Comparison of ENCODE assay signal across 8 cellular contexts in genomic region chrX:3811331-3812311, GRCh38.
A peak's percentile ranks its signal among the peaks of the same experiment; 100 is the strongest.
DNase-seq lines count a peak whose midpoint lies in the region; ATAC-seq, FAIRE-seq and TF ChIP-seq lines count a peak whose summit lies in the region.

No MANE protein-coding gene starts in this region.

- 39% methylated on average over 12 of the region's 16 CpGs; no CpG with 5 or more reads in 1 of the 2 experiments for WGBS in H1 (ENCODE audit: extremely low coverage in 1 of 2, insufficient coverage in 1 of 2, insufficient read length in 1 of 2, insufficient replicate concordance in 2 of 2, low coverage in 1 of 2, low lambda C conversion rate in 2 of 2, missing lambda C conversion rate in 1 of 2), 2 experiments

- CTCF ChIA-PET in H1 (lab: Charles Lee; ENCODE audit: partially characterized antibody), result interaction anchor here (0.6 to 0.9 kb wide), 4 partner anchors 17 to 262 kb away, joined by 3 read pairs; no protein-coding TSS in a partner anchor

- FAIRE-seq in H1 (lab: Jason Lieb, UNC), result peak; percentile 55

- no peaks in the 10 kb centered on the region for H3K79me1 ChIP-seq in H1 (ENCODE audit: low read depth, low read length)

- ATAC-seq in GM21717 (IDR thresholded peaks at IDR 0.05; ENCODE audit: unreplicated experiment) (peak; percentile 22), left lobe of liver (no peak)

- no peak overlapping the region for H3K14ac ChIP-seq in H1 (ENCODE audit: insufficient read length)

- H3K4me2 ChIP-seq in H1 (ENCODE audit: insufficient read depth in 1 of 2, low read depth in 2 of 2, low read length in 2 of 2), result no peak overlapping the region
- H3K4me2 ChIP-seq in parathyroid adenoma (ENCODE audit: low read length), result no peak overlapping the region

- H2BK15ac ChIP-seq in H1 (ENCODE audit: low read length), result no peak overlapping the region

- H3K56ac ChIP-seq in H1 (replicated peaks; ENCODE audit: insufficient read length, low read depth, low read length), result no peak overlapping the region

- no peak for TF ChIP-seq EP300 in H1 (IDR thresholded peaks at IDR 0.05; ENCODE audit: borderline replicate concordance in 1 of 2, low read depth in 2 of 2, low read length in 2 of 2)

- TF ChIP-seq RAD21 in H1 (IDR thresholded peaks at IDR 0.05 in 1 of 2, conservative IDR thresholded peaks at IDR 0.05 in 1 of 2; ENCODE audit: low read depth in 2 of 2, low read length in 2 of 2), result peak; percentile 67 to 69

- H3K27me3 ChIP-seq in H1 (replicated peaks in 1 of 4; ENCODE audit: control insufficient read depth in 3 of 4, extremely low read depth in 1 of 4, insufficient read depth in 3 of 4, low read length in 3 of 4) (no peaks in the 10 kb centered on the region), parathyroid adenoma (ENCODE audit: control insufficient read depth, insufficient read depth, low read length) (no peaks in the 10 kb centered on the region)

- H4K91ac ChIP-seq in H1 (replicated peaks; ENCODE audit: insufficient read length, low read length), result no peak overlapping the region

- no peak overlapping the region for H2AFZ ChIP-seq in H1 (ENCODE audit: low read length)
- H2AFZ ChIP-seq in parathyroid adenoma, result no peak overlapping the region

- no peak overlapping the region for H4K5ac ChIP-seq in H1 (ENCODE audit: insufficient read length, low read depth, low read length)

- DNase-seq in ELR (ENCODE audit: low read depth) (peak; percentile 39), NCI-H146 treated with DMSO at 0.1 percent for 48 hours (lab: John Stamatoyannopoulos, UW; ENCODE audit: unreplicated experiment) (peak; percentile 56), H1 (ENCODE audit: low read depth in 1 of 2, low spot score in 2 of 2) (no peak), left lobe of liver (ENCODE audit: low spot score) (no peak), HK-2 (ENCODE audit: unreplicated experiment) (no peak)
- peak; percentile 54 for DNase-seq in activated CD4-positive, alpha-beta T cell treated with anti-CD3 and anti-CD28 coated beads for 48 hours

- no peak overlapping the region for H3K18ac ChIP-seq in H1 (ENCODE audit: extremely low read depth, low read length)

- no peak overlapping the region for H2AK5ac ChIP-seq in H1 (ENCODE audit: low read depth, low read length)

- H3K4ac ChIP-seq in H1 (replicated peaks; ENCODE audit: insufficient read length, low read depth, low read length), result no peak overlapping the region

- no peak overlapping the region for H3K27ac ChIP-seq in H1 (ENCODE audit: low read depth, low read length)
- no peak overlapping the region for H3K27ac ChIP-seq in parathyroid adenoma

- TF ChIP-seq CTCF in H1 (IDR thresholded peaks at IDR 0.05; ENCODE audit: control extremely low read depth in 1 of 3, insufficient read depth in 1 of 3, low read depth in 1 of 3, low read length in 3 of 3) (peak; percentile 27 to 49 (median 46)), parathyroid adenoma (IDR thresholded peaks at IDR 0.05) (peak; percentile 41)

- H2BK120ac ChIP-seq in H1 (replicated peaks; ENCODE audit: low read depth, low read length), result no peak overlapping the region

- no peak overlapping the region for H2BK12ac ChIP-seq in H1 (ENCODE audit: low read depth, low read length)

- POLR2A ChIA-PET in H1 (lab: Charles Lee; ENCODE audit: partially characterized antibody), result interaction anchor here (0.9 kb wide), 1 partner anchor 145 kb away, joined by 3 read pairs; no protein-coding TSS in a partner anchor

- no peak overlapping the region for H4K8ac ChIP-seq in H1 (ENCODE audit: extremely low read depth, insufficient read depth, low read length)

- H3K79me2 ChIP-seq in H1 (ENCODE audit: control insufficient read depth in 1 of 2, insufficient read depth in 2 of 2, low read length in 2 of 2) (no peaks in the 10 kb centered on the region), parathyroid adenoma (no peaks in the 10 kb centered on the region)

- no peaks in the 10 kb centered on the region for H3K9me3 ChIP-seq in H1 (ENCODE audit: insufficient read depth in 2 of 2, low read depth in 1 of 2, low read length in 1 of 2)
- no peaks in the 10 kb centered on the region for H3K9me3 ChIP-seq in parathyroid adenoma (ENCODE audit: control insufficient read depth, low read length)

- H3K4me3 ChIP-seq in H1 (ENCODE audit: extremely low read depth in 1 of 4, insufficient read depth in 2 of 4, low read depth in 3 of 4, low read length in 4 of 4), result no peak overlapping the region
- no peak overlapping the region for H3K4me3 ChIP-seq in parathyroid adenoma (ENCODE audit: low read depth, low read length)

- H3K9ac ChIP-seq in H1 (replicated peaks in 1 of 4; ENCODE audit: extremely low read depth in 1 of 4, low read depth in 3 of 4, low read length in 3 of 4) (no peak overlapping the region), parathyroid adenoma (no peak overlapping the region)

- H3K23me2 ChIP-seq in H1 (ENCODE audit: low read depth, low read length), result no peaks in the 10 kb centered on the region

- no peak overlapping the region for H2BK20ac ChIP-seq in H1 (ENCODE audit: low read length)

- H3K4me1 ChIP-seq in H1 (replicated peaks in 1 of 4; ENCODE audit: control insufficient read depth in 3 of 4, insufficient read depth in 4 of 4, low read length in 3 of 4) (no peaks in the 10 kb centered on the region; a peak in 3 of 7 replicates), parathyroid adenoma (no peaks in the 10 kb centered on the region)

- H3K23ac ChIP-seq in H1 (ENCODE audit: insufficient read length), result no peak overlapping the region

- H2BK5ac ChIP-seq in H1 (ENCODE audit: low read depth, low read length), result no peak overlapping the region

- no peak for TF ChIP-seq POLR2A in H1 (IDR thresholded peaks at IDR 0.05; ENCODE audit: control extremely low read depth in 1 of 2, low read depth in 2 of 2, low read length in 2 of 2)

- H4K20me1 ChIP-seq in H1 (replicated peaks in 1 of 2; ENCODE audit: control insufficient read depth in 1 of 2, insufficient read depth in 2 of 2, low read length in 2 of 2), result no peaks in the 10 kb centered on the region

- H3K36me3 ChIP-seq in H1 (ENCODE audit: control insufficient read depth in 2 of 4, insufficient read depth in 4 of 4, low read length in 3 of 4) (0 out of 8 replicates have a peak, but pooled peaks cover 0 to under 1% (median 0%) of the 10 kb centered on the region in 4 experiments), parathyroid adenoma (ENCODE audit: control insufficient read depth, insufficient read depth, low read length) (no peaks in the 10 kb centered on the region)

TF ChIP-seq in H1, 55 proteins besides CTCF, POLR2A, EP300 and RAD21:
- TF ChIP-seq SIX5 (IDR thresholded peaks at IDR 0.05; ENCODE audit: low read depth, low read length), result no peak
- TF ChIP-seq RNF2 (IDR thresholded peaks at IDR 0.05; ENCODE audit: borderline replicate concordance, low read depth, low read length, missing control alignments, poor library complexity, severe bottlenecking), result no peak
- no peak for TF ChIP-seq SIN3A (conservative IDR thresholded peaks at IDR 0.05 in 1 of 2, IDR thresholded peaks at IDR 0.05 in 1 of 2; ENCODE audit: low read depth in 1 of 2, low read length in 2 of 2)
- no peak for TF ChIP-seq JUND (IDR thresholded peaks at IDR 0.05; ENCODE audit: low read length)
- TF ChIP-seq CREB1 (IDR thresholded peaks at IDR 0.05), result no peak
- no peak for TF ChIP-seq SUZ12 (IDR thresholded peaks at IDR 0.05; ENCODE audit: low read length)
- no peak for TF ChIP-seq CHD1 (IDR thresholded peaks at IDR 0.05; ENCODE audit: low read depth, low read length)
- no peak for TF ChIP-seq POU5F1 (IDR thresholded peaks at IDR 0.05; ENCODE audit: low read depth, low read length)
- no peak for TF ChIP-seq TAF7 (optimal IDR thresholded peaks at IDR 0.05; ENCODE audit: borderline replicate concordance, low read depth, low read length)
- TF ChIP-seq TBP (IDR thresholded peaks at IDR 0.05; ENCODE audit: low read depth, low read length), result no peak
- TF ChIP-seq KDM4A (IDR thresholded peaks at IDR 0.05; ENCODE audit: low read depth, low read length, severe bottlenecking), result no peak

Comparison
In these comparisons a context has a peak if more than half of its experiments do, and no peak if none do; other contexts are left out.
1. DNase-seq: peak in ELR (single experiment), NCI-H146 treated with DMSO at 0.1 percent for 48 hours (single experiment) and activated CD4-positive, alpha-beta T cell treated with anti-CD3 and anti-CD28 coated beads for 48 hours (single experiment); none in H1 (0 of 2), left lobe of liver (single experiment) and HK-2 (single experiment).